11 cellular contexts compared by ENCODE assay signal in the genomic region with DNA sequence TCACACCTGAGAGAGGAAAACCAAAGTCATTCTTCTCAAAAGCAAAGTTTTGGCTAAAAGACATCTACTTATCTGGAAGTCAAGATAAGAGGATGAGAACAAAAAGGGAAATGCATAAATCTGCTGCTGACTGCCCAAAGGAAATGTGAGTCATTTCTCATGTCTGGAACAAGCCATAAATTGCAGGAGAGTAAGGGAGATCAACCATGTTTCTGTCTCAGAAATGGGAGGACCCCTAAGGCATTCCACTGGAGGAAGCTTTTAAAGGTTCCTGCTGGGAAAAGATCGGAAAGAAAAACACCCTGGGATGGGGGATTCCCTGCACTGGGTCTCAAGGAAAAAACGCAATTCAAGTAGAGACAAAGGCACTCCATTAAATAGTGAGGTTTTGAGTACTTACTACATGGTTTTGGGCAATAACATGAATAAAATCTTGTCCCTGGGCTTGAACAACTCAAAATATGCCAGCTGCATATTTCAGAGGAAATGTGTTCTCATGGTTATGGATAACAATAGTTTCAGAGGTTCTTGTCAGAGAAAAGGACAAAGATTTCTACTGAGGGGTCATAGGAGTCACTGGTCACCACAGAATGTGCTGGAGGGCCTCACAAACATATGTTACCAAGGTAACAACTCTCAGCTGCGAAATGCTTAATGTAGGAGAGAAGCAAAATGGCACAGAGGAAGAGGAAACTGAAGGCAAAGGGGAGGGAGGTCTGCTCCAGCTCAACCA. TPM values are rescaled to one million over a fixed set of nuclear protein-coding genes. Genes with fewer than 3 reads are reported as not detected.
A peak's percentile ranks its signal among the peaks of the same experiment; 100 is the strongest.
DNase-seq lines count a peak whose midpoint lies in the region; ATAC-seq and TF ChIP-seq lines count a peak whose summit lies in the region.
"Had no signal": no experiment of that assay in that cellular context is flagged by ENCODE, and none has a peak within 500 bp of the region (broad histone marks: within the 10 kb centered on the region; RNA-seq: fewer than 3 reads in every experiment).

No MANE protein-coding gene starts in this region.

- CTCF ChIA-PET in RWPE1 (lab: Yijun Ruan, JAX), result interaction anchor here (0.5 to 1.0 kb wide), 2 partner anchors 30 to 346 kb away, joined by 3 read pairs; no protein-coding TSS in a partner anchor

- peak; percentile 69 for DNase-seq in HT1080 (ENCODE audit: low read depth)
- peak; percentile 11 for DNase-seq in RWPE1 (ENCODE audit: low spot score)
- DNase-seq in fibroblast of villous mesenchyme (ENCODE audit: low read depth), result peak; percentile 82
- no peak for DNase-seq in osteocyte (ENCODE audit: extremely low spot score, unreplicated experiment)
- DNase-seq in T-helper 2 cell, result no peak
- DNase-seq in mesenteric fat pad (ENCODE audit: low spot score), result no peak
- DNase-seq in SW480 (ENCODE audit: low spot score), result no peak
- DNase-seq: NCI-H748 treated with DMSO at 0.1 percent for 48 hours, posterior cingulate gyrus had no signal

- POLR2A ChIA-PET in RWPE1 (lab: Yijun Ruan, JAX; ENCODE audit: low non-redundant PET), result no interaction called here

- peak overlapping the region; percentile 91 for H3K27ac ChIP-seq in RWPE1

- H3K4me3 Mint-ChIP-seq in osteocyte (ENCODE audit: unreplicated experiment), result no peak overlapping the region
- H3K4me3 Mint-ChIP-seq: activated naive CD8-positive, alpha-beta T cell had no signal

- no peak for TF ChIP-seq CTCF in RWPE1 (conservative IDR thresholded peaks at IDR 0.05; ENCODE audit: low read depth)
- no peak for TF ChIP-seq CTCF in fibroblast of villous mesenchyme (IDR thresholded peaks at IDR 0.05; ENCODE audit: insufficient read depth, low read depth, low read length)
- no peak for TF ChIP-seq CTCF in osteocyte (IDR thresholded peaks at IDR 0.05)

- peaks cover 9% of the 10 kb centered on the region for H3K9me3 Mint-ChIP-seq in osteocyte (ENCODE audit: unreplicated experiment)

- no peak for ATAC-seq in GM21619 (IDR thresholded peaks at IDR 0.05; ENCODE audit: unreplicated experiment)

- no peaks in the 10 kb centered on the region for H3K36me3 Mint-ChIP-seq in osteocyte (ENCODE audit: unreplicated experiment)

- H3K4me3 ChIP-seq in fibroblast of villous mesenchyme (ENCODE audit: low read depth, low read length), result no peak overlapping the region

- peak overlapping the region; percentile 88 for H3K27ac Mint-ChIP-seq in osteocyte (ENCODE audit: unreplicated experiment)
- H3K27ac Mint-ChIP-seq: activated naive CD8-positive, alpha-beta T cell had no signal

- no peaks in the 10 kb centered on the region for H3K27me3 Mint-ChIP-seq in osteocyte (ENCODE audit: unreplicated experiment)
- H3K27me3 Mint-ChIP-seq: activated naive CD8-positive, alpha-beta T cell had no signal

- peaks cover 22% of the 10 kb centered on the region for H3K4me1 Mint-ChIP-seq in osteocyte (ENCODE audit: unreplicated experiment)

RNA-seq across cellular contexts. Expression of a gene that starts 19.3 kb away (rescaled TPM):
- total RNA-seq in HT1080 (2014; rRNA removed; shearing (Covaris generic)), result 0.59 and 2.1 TPM in 2 replicates
- polyA plus RNA-seq in HT1080 (2015; cell fraction: cytosol; rRNA removed), result 0.33 and 0.60 TPM in 2 replicates
- polyA plus RNA-seq in HT1080 (2015; cell fraction: nucleus; rRNA removed), result 0.35 and 0.36 TPM in 2 replicates
- total RNA-seq in fibroblast of villous mesenchyme (0.32 and 0.43 TPM in 2 replicates), osteocyte (0.43 TPM in 1 of 2 replicates, not detected in the other), mesenteric fat pad (not detected)

RNA-seq across cellular contexts. Expression of a gene that starts 39.9 kb away (rescaled TPM):
- total RNA-seq in HT1080 (2014; rRNA removed; shearing (Covaris generic)), result 2.1 and 3.2 TPM in 2 replicates
- polyA plus RNA-seq in HT1080 (2015; cell fraction: cytosol; rRNA removed), result 7.0 and 8.2 TPM in 2 replicates
- polyA plus RNA-seq in HT1080 (2015; cell fraction: nucleus; rRNA removed), result 6.4 and 8.7 TPM in 2 replicates
- total RNA-seq in fibroblast of villous mesenchyme (4.3 and 5.8 TPM in 2 replicates), osteocyte (7.5 and 8.2 TPM in 2 replicates), mesenteric fat pad (0.58 TPM)

Comparison
In these comparisons a context has a peak if more than half of its experiments do, and no peak if none do; other contexts are left out.
1. DNase-seq: peak in HT1080 (single experiment), RWPE1 (single experiment) and fibroblast of villous mesenchyme (single experiment); none in osteocyte (single experiment), T-helper 2 cell (0 of 5), mesenteric fat pad (single experiment) and SW480 (single experiment).